ENCODE assay signal across 1 cellular context in genomic region chr3:44762690-44763089, GRCh38.
TF ChIP-seq lines count a peak whose summit lies in the region.

No MANE protein-coding gene starts in this region.

TF ChIP-seq in H1, 55 proteins besides CTCF, POLR2A, EP300 and RAD21:
- TF ChIP-seq JUND (IDR thresholded peaks at IDR 0.05; ENCODE audit: low read length) = no peak
- no peak for TF ChIP-seq CTBP2 (IDR thresholded peaks at IDR 0.05; ENCODE audit: borderline replicate concordance, insufficient read depth, insufficient read length, low read length)
- no peak for TF ChIP-seq TAF7 (optimal IDR thresholded peaks at IDR 0.05; ENCODE audit: borderline replicate concordance, low read depth, low read length)
- TF ChIP-seq CEBPB (IDR thresholded peaks at IDR 0.05; ENCODE audit: low read depth, low read length) = no peak
- TF ChIP-seq POU5F1 (IDR thresholded peaks at IDR 0.05; ENCODE audit: low read depth, low read length) = no peak
- no peak for TF ChIP-seq SUZ12 (IDR thresholded peaks at IDR 0.05; ENCODE audit: low read length)
- no peak for TF ChIP-seq SP2 (IDR thresholded peaks at IDR 0.05; ENCODE audit: low read length)
- TF ChIP-seq SIRT6 (IDR thresholded peaks at IDR 0.05; ENCODE audit: low read length) = no peak
- no peak for TF ChIP-seq BCL11A (IDR thresholded peaks at IDR 0.05; ENCODE audit: low read depth in 2 of 2, low read length in 2 of 2)
- no peak for TF ChIP-seq ASH2L (IDR thresholded peaks at IDR 0.05; ENCODE audit: low read length)
- no peak for TF ChIP-seq CREB1 (IDR thresholded peaks at IDR 0.05)
- TF ChIP-seq RBBP5 (IDR thresholded peaks at IDR 0.05; ENCODE audit: borderline replicate concordance, low read depth, low read length) = no peak
- TF ChIP-seq SAP30 (IDR thresholded peaks at IDR 0.05; ENCODE audit: insufficient read depth, insufficient replicate concordance, low read length) = no peak
- no peak for TF ChIP-seq NRF1 (IDR thresholded peaks at IDR 0.05; ENCODE audit: low read depth, low read length)
- no peak for TF ChIP-seq TCF12 (IDR thresholded peaks at IDR 0.05; ENCODE audit: low read depth, low read length)
- TF ChIP-seq SIX5 (IDR thresholded peaks at IDR 0.05; ENCODE audit: low read depth, low read length) = no peak
- no peak for TF ChIP-seq RFX5 (IDR thresholded peaks at IDR 0.05; ENCODE audit: borderline replicate concordance, low read depth, low read length)
- no peak for TF ChIP-seq CBX5 (IDR thresholded peaks at IDR 0.05; ENCODE audit: low read depth, low read length)
